Comparison of ENCODE assay signal across 11 cellular contexts in genomic region chr9:130768265-130768664, GRCh38.
DNase-seq lines count a peak whose midpoint lies in the region; ATAC-seq and TF ChIP-seq lines count a peak whose summit lies in the region.
"Had no signal": no experiment of that assay in that cellular context is flagged by ENCODE, and none has a peak within 500 bp of the region (broad histone marks: within the 10 kb centered on the region; RNA-seq: fewer than 3 reads in every experiment).

No MANE protein-coding gene starts in this region.

- CTCF ChIA-PET in activated B cell treated with CpG ODN at 0.5 μM for 24 hours (lab: Charles Lee) (interaction anchor here (0.8 kb wide), 1 partner anchor 38 kb away, joined by 3 read pairs; no protein-coding TSS in a partner anchor), A673 (lab: Charles Lee) (interaction anchor here (0.6 kb wide), 1 partner anchor 62 kb away, joined by 3 read pairs; no protein-coding TSS in a partner anchor)

- no peaks in the 10 kb centered on the region for H3K27me3 Mint-ChIP-seq in activated B cell treated with CpG ODN at 0.5 μM for 24 hours
- H3K27me3 Mint-ChIP-seq: natural killer cell treated with Interleukin-12 subunit alpha and Interleukin-12 subunit beta and Interleukin-15 and Interleukin-18, amount 100 ng/mL, for 72 hours had no signal

- peaks cover 45% of the 10 kb centered on the region for H3K4me1 Mint-ChIP-seq in activated B cell treated with CpG ODN at 0.5 μM for 24 hours

- TF ChIP-seq CTCF in activated B cell treated with CpG ODN at 0.5 μM for 24 hours (IDR thresholded peaks at IDR 0.05) = no peak
- TF ChIP-seq CTCF in A673 (conservative IDR thresholded peaks at IDR 0.05; ENCODE audit: low read depth, low read length) = no peak

- peak overlapping the region; percentile 37 for H3K9ac ChIP-seq in HUES64 (ENCODE audit: low read depth, low read length)

- no peak overlapping the region for H3K4me3 Mint-ChIP-seq in activated B cell treated with CpG ODN at 0.5 μM for 24 hours
- H3K4me3 Mint-ChIP-seq: natural killer cell treated with Interleukin-12 subunit alpha and Interleukin-12 subunit beta and Interleukin-15 and Interleukin-18, amount 100 ng/mL, for 72 hours had no signal

- H3K36me3 ChIP-seq in HUES64 (ENCODE audit: insufficient read depth, low read length) (no peaks in the 10 kb centered on the region), A673 (ENCODE audit: insufficient read depth, low read length, poor library complexity, severe bottlenecking) (no peaks in the 10 kb centered on the region)

- H3K27ac ChIP-seq in HUES64 (ENCODE audit: low read depth, low read length) = peak overlapping the region; percentile 64
- no peak overlapping the region for H3K27ac ChIP-seq in A673 (ENCODE audit: low read depth, low read length, poor library complexity, severe bottlenecking)

- peak; percentile 7 for DNase-seq in ACHN
- no peak for DNase-seq in activated B cell treated with CpG ODN at 0.5 μM for 24 hours
- DNase-seq in left colon = peak; percentile 64 to 78
- DNase-seq in A673 (ENCODE audit: low spot score) = no peak
- no peak for DNase-seq in GOT3 (lab: John Stamatoyannopoulos, UW)
- DNase-seq: NCI-H146, Right ventricle myocardium superior had no signal

- POLR2A ChIA-PET in activated B cell treated with CpG ODN at 0.5 μM for 24 hours (lab: Charles Lee) (no interaction called here), A673 (lab: Charles Lee; ENCODE audit: low non-redundant PET) (no interaction called here)

- no peak overlapping the region for H3K4me3 ChIP-seq in HUES64 (ENCODE audit: low read length)
- no peak overlapping the region for H3K4me3 ChIP-seq in A673 (ENCODE audit: low read depth, low read length, poor library complexity, severe bottlenecking)

- H3K27ac Mint-ChIP-seq in activated B cell treated with CpG ODN at 0.5 μM for 24 hours = no peak overlapping the region
- H3K27ac Mint-ChIP-seq: natural killer cell treated with Interleukin-12 subunit alpha and Interleukin-12 subunit beta and Interleukin-15 and Interleukin-18, amount 100 ng/mL, for 72 hours had no signal

- H3K9me3 ChIP-seq in HUES64 (ENCODE audit: insufficient read depth, low read depth, low read length) (no peaks in the 10 kb centered on the region), A673 (ENCODE audit: low read depth, low read length, poor library complexity, severe bottlenecking) (no peaks in the 10 kb centered on the region)

- H3K9me3 Mint-ChIP-seq in activated B cell treated with CpG ODN at 0.5 μM for 24 hours = no peaks in the 10 kb centered on the region
- H3K9me3 Mint-ChIP-seq: natural killer cell treated with Interleukin-12 subunit alpha and Interleukin-12 subunit beta and Interleukin-15 and Interleukin-18, amount 100 ng/mL, for 72 hours had no signal

- in situ Hi-C loops in ACHN (cut with HindIII; ENCODE audit: low pct_ligation_motif_present, low pct_unique_long_range_greater_than_20kb, low sequenced_read_pairs) = no loop called here

- 52% methylated on average over 6 of the region's 6 CpGs for WGBS in HUES64

- ATAC-seq in activated B cell treated with CpG ODN at 0.5 μM for 24 hours (ENCODE audit: low read depth) = peak; percentile 25
- peak; percentile 66 for ATAC-seq in left colon
- ATAC-seq in GM19328 (IDR thresholded peaks at IDR 0.05; ENCODE audit: unreplicated experiment) = no peak
- ATAC-seq in GM18861 (IDR thresholded peaks at IDR 0.05; ENCODE audit: unreplicated experiment) = no peak
- ATAC-seq: natural killer cell treated with Interleukin-12 subunit alpha and Interleukin-12 subunit beta and Interleukin-15 and Interleukin-18, amount 100 ng/mL, for 72 hours had no signal

- no TSS peak for BruUV-seq in A673 (replicated peaks; lab: Mats Ljungman, UMichigan)

- peaks cover 25% of the 10 kb centered on the region for H3K4me1 ChIP-seq in HUES64 (ENCODE audit: insufficient read depth, low read length)
- peaks cover 7% of the 10 kb centered on the region for H3K4me1 ChIP-seq in A673 (ENCODE audit: insufficient read depth, low read length, poor library complexity, severe bottlenecking)

- no peaks in the 10 kb centered on the region for H3K27me3 ChIP-seq in HUES64 (ENCODE audit: insufficient read depth, low read length)
- no peaks in the 10 kb centered on the region for H3K27me3 ChIP-seq in A673 (replicated peaks; ENCODE audit: insufficient read depth, low read depth, low read length, poor library complexity)

- no peaks in the 10 kb centered on the region for H3K36me3 Mint-ChIP-seq in activated B cell treated with CpG ODN at 0.5 μM for 24 hours (ENCODE audit: low read depth)
- H3K36me3 Mint-ChIP-seq: natural killer cell treated with Interleukin-12 subunit alpha and Interleukin-12 subunit beta and Interleukin-15 and Interleukin-18, amount 100 ng/mL, for 72 hours had no signal

- intact Hi-C loops in activated B cell treated with CpG ODN at 0.5 μM for 24 hours (cut with micrococcal nuclease) = no loop called here
- intact Hi-C loops in left colon (cut with DNase I, micrococcal nuclease) = no loop called here
- intact Hi-C loops in A673 (cut with micrococcal nuclease; ENCODE audit: unreplicated experiment) = no loop called here

Comparison
In these comparisons a context has a peak if more than half of its experiments do, and no peak if none do; other contexts are left out.
1. DNase-seq: peak in ACHN (single experiment) and left colon (2 of 2); none in activated B cell treated with CpG ODN at 0.5 μM for 24 hours (single experiment), A673 (single experiment) and GOT3 (single experiment).
2. ATAC-seq: peak in activated B cell treated with CpG ODN at 0.5 μM for 24 hours (single experiment) and left colon (single experiment); none in GM19328 (single experiment) and GM18861 (single experiment).